ENCODE assay signal across 2 cellular contexts in the genomic region with DNA sequence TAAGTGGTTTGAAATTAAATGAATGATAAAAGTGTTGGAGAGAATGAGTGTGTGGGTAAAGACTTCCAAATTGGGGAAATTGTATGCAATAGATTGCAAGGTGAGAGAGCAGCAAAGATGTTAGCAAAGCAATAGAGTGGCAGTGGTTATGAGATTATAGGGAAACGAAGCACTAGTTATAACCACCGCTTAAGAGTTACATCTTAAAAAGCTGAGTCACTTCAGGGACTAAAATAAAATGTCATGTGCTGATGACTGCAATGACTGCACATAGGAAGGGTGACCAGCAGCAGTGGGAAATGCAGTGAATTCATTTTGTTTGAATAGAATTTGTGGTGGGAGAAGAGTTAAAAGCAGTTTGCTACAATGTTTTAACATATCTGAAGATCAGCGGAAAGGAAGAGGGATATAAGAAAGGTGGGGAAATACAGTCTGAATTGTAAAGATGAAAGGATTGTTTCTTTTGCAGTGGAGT.
TF ChIP-seq lines count a peak whose summit lies in the region.

No MANE protein-coding gene starts in this region.

TF ChIP-seq in GM23338, 12 proteins besides CTCF, POLR2A, EP300 and RAD21:
- TF ChIP-seq EZH2phosphoT487 (IDR thresholded peaks at IDR 0.05; ENCODE audit: unreplicated experiment): no peak
- TF ChIP-seq REST (IDR thresholded peaks at IDR 0.05; ENCODE audit: unreplicated experiment): no peak
- no peak for TF ChIP-seq NANOG (IDR thresholded peaks at IDR 0.05; ENCODE audit: borderline replicate concordance)
- no peak for TF ChIP-seq CREB1 (CRISPR knock-in tag; IDR thresholded peaks at IDR 0.05; ENCODE audit: low read depth)
TF ChIP-seq in GM23338: peak in this region for 0.

TF ChIP-seq in endothelial cell of umbilical vein, 7 proteins besides CTCF, POLR2A, EP300 and RAD21:
- TF ChIP-seq FOS (IDR thresholded peaks at IDR 0.05; ENCODE audit: borderline replicate concordance, insufficient read depth, low read length) (no peak), JUN (IDR thresholded peaks at IDR 0.05; ENCODE audit: borderline replicate concordance, insufficient read depth, insufficient read length, low read depth) (peak; percentile 14)
